In the genomic region with DNA sequence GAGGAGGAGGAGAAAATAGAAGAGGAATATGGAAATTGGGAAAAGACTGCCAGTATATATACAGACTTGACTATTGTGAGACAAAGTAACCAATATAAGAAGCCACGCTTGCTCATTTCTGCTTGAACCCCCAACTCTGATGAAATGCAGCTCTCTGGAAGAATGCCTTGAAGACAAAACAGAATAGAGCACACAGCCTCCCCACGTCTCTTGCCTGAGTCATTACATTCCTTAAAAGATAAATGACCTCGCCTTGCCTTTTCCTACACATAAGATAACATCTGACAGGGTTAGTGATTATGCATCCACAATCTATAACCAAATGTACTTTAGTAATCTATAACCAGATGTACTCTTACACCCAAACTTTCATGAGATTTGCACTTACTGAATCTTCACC, we compare ENCODE assay signal across 24 cellular contexts.
DNase-seq lines count a peak whose midpoint lies in the region; ATAC-seq and TF ChIP-seq lines count a peak whose summit lies in the region.
"Had no signal": no experiment of that assay in that cellular context is flagged by ENCODE, and none has a peak within 500 bp of the region (broad histone marks: within the 10 kb centered on the region; RNA-seq: fewer than 3 reads in every experiment).

No MANE protein-coding gene starts in this region.

- H3K9me3 Mint-ChIP-seq in Caco-2 (ENCODE audit: unreplicated experiment) (no peaks in the 10 kb centered on the region), neural progenitor cell (no peaks in the 10 kb centered on the region), chondrocyte (ENCODE audit: low read depth) (no peaks in the 10 kb centered on the region)
- no peaks in the 10 kb centered on the region for H3K9me3 Mint-ChIP-seq in natural killer cell treated with Interleukin-12 subunit alpha and Interleukin-12 subunit beta and Interleukin-15 and Interleukin-18, amount 100 ng/mL, for 72 hours
- H3K9me3 Mint-ChIP-seq: H9 had no signal

- H3K4me3 Mint-ChIP-seq in Caco-2 (ENCODE audit: unreplicated experiment) (peak overlapping the region; percentile 40), neural progenitor cell (no peak overlapping the region), chondrocyte (ENCODE audit: unreplicated experiment) (no peak overlapping the region)
- H3K4me3 Mint-ChIP-seq in natural killer cell treated with Interleukin-12 subunit alpha and Interleukin-12 subunit beta and Interleukin-15 and Interleukin-18, amount 100 ng/mL, for 72 hours = no peak overlapping the region
- H3K4me3 Mint-ChIP-seq: activated CD8-positive, alpha-beta T cell treated with anti-CD3 and anti-CD28 coated beads, Interleukin-2, amount 10 ng/mL, durations not matched to agents 7 days and 5 days; H9 had no signal

- H3K27me3 ChIP-seq in Caco-2 (replicated peaks; ENCODE audit: control insufficient read depth, insufficient read depth, low read length) = no peaks in the 10 kb centered on the region
- no peaks in the 10 kb centered on the region for H3K27me3 ChIP-seq in neural progenitor cell
- H3K27me3 ChIP-seq: right lobe of liver, vagina had no signal

- H3K79me2 ChIP-seq in neural progenitor cell (ENCODE audit: low read depth) = no peaks in the 10 kb centered on the region

- H3K27ac Mint-ChIP-seq in Caco-2 (ENCODE audit: unreplicated experiment) = peak overlapping the region; percentile 89
- H3K27ac Mint-ChIP-seq in neural progenitor cell = no peak overlapping the region
- no peak overlapping the region for H3K27ac Mint-ChIP-seq in natural killer cell treated with Interleukin-12 subunit alpha and Interleukin-12 subunit beta and Interleukin-15 and Interleukin-18, amount 100 ng/mL, for 72 hours
- no peak overlapping the region for H3K27ac Mint-ChIP-seq in chondrocyte (ENCODE audit: unreplicated experiment)
- H3K27ac Mint-ChIP-seq: activated CD8-positive, alpha-beta T cell treated with anti-CD3 and anti-CD28 coated beads, Interleukin-2, amount 10 ng/mL, durations not matched to agents 7 days and 5 days; H9 had no signal

- intact Hi-C loops in Caco-2 (cut with micrococcal nuclease; ENCODE audit: unreplicated experiment) = loop anchor here (1.0 kb wide), 1 partner anchor 9 kb away; no protein-coding TSS in a partner anchor

- H3K36me3 Mint-ChIP-seq in Caco-2 (ENCODE audit: insufficient read depth, unreplicated experiment) = peaks cover 5% of the 10 kb centered on the region
- H3K36me3 Mint-ChIP-seq in neural progenitor cell = no peaks in the 10 kb centered on the region
- H3K36me3 Mint-ChIP-seq in natural killer cell treated with Interleukin-12 subunit alpha and Interleukin-12 subunit beta and Interleukin-15 and Interleukin-18, amount 100 ng/mL, for 72 hours = no peaks in the 10 kb centered on the region
- no peaks in the 10 kb centered on the region for H3K36me3 Mint-ChIP-seq in chondrocyte (ENCODE audit: low read depth)

- H3K4me3 ChIP-seq in Caco-2 (ENCODE audit: low read depth, low read length) = no peak overlapping the region
- H3K4me3 ChIP-seq in fibroblast of villous mesenchyme (ENCODE audit: low read depth, low read length) = no peak overlapping the region
- no peak overlapping the region for H3K4me3 ChIP-seq in neural progenitor cell
- H3K4me3 ChIP-seq: esophagus muscularis mucosa, heart right ventricle, lower lobe of right lung, pancreas, right lobe of liver, vagina had no signal

- H3K36me3 ChIP-seq in Caco-2 (ENCODE audit: control insufficient read depth, insufficient read depth, low read length) (no peaks in the 10 kb centered on the region), neural progenitor cell (no peaks in the 10 kb centered on the region)
- H3K36me3 ChIP-seq: esophagus muscularis mucosa, heart right ventricle, lower lobe of right lung, pancreas, right lobe of liver, vagina had no signal

- H4K20me1 ChIP-seq in neural progenitor cell (ENCODE audit: low read depth) = no peaks in the 10 kb centered on the region

- POLR2A ChIA-PET in Caco-2 (lab: Charles Lee) = interaction anchor here (0.6 to 1.5 kb wide), 2 partner anchors 9 to 441 kb away, joined by 5 to 8 read pairs; no protein-coding TSS in a partner anchor

- peak; percentile 55 to 60 for DNase-seq in Caco-2
- DNase-seq in NCI-H226 = peak; percentile 75
- DNase-seq in fibroblast of villous mesenchyme (ENCODE audit: low read depth) = peak; percentile 44
- no peak for DNase-seq in neural progenitor cell (ENCODE audit: low spot score)
- no peak for DNase-seq in natural killer cell treated with Interleukin-12 subunit alpha and Interleukin-12 subunit beta and Interleukin-15 and Interleukin-18, amount 100 ng/mL, for 72 hours (ENCODE audit: low spot score)
- no peak for DNase-seq in chondrocyte (ENCODE audit: low spot score)
- DNase-seq: activated CD4-positive, CD25-positive, alpha-beta regulatory T cell; activated CD8-positive, alpha-beta T cell treated with anti-CD3 and anti-CD28 coated beads, Interleukin-2, amount 10 ng/mL, durations not matched to agents 7 days and 5 days; activated naive CD4-positive, alpha-beta T cell; activated T-cell treated with anti-CD3 and anti-CD28 coated beads, Interleukin-2, amount 50 U/mL, for 1 hour; amygdala; DMS 273 treated with DMSO at 0.1 percent for 48 hours; effector CD8-positive, alpha-beta T cell; H9; heart right ventricle; lower lobe of right lung; NCI-H1417 treated with DMSO at 0.1 percent for 48 hours; pancreas; right lobe of liver; T1000 had no signal

- no peaks in the 10 kb centered on the region for H3K27me3 Mint-ChIP-seq in Caco-2 (ENCODE audit: insufficient read depth, unreplicated experiment)
- peaks cover 4% of the 10 kb centered on the region for H3K27me3 Mint-ChIP-seq in neural progenitor cell (ENCODE audit: insufficient read depth, low read depth)
- peaks cover 6 to 18% of the 10 kb centered on the region in 2 donors for H3K27me3 Mint-ChIP-seq in natural killer cell treated with Interleukin-12 subunit alpha and Interleukin-12 subunit beta and Interleukin-15 and Interleukin-18, amount 100 ng/mL, for 72 hours
- H3K27me3 Mint-ChIP-seq in chondrocyte (ENCODE audit: low read depth) = peaks cover 8% of the 10 kb centered on the region

- CTCF ChIA-PET in Caco-2 (lab: Charles Lee) = interaction anchor here (0.6 to 0.7 kb wide), 2 partner anchors 112 to 179 kb away, joined by 4 to 7 read pairs; no protein-coding TSS in a partner anchor

- H3K4me1 Mint-ChIP-seq in Caco-2 (ENCODE audit: low read depth, unreplicated experiment) = peaks cover 50% of the 10 kb centered on the region
- peaks cover 40% of the 10 kb centered on the region for H3K4me1 Mint-ChIP-seq in neural progenitor cell
- no peaks in the 10 kb centered on the region for H3K4me1 Mint-ChIP-seq in natural killer cell treated with Interleukin-12 subunit alpha and Interleukin-12 subunit beta and Interleukin-15 and Interleukin-18, amount 100 ng/mL, for 72 hours (ENCODE audit: low read depth in 2 of 2)
- peaks cover 8% of the 10 kb centered on the region for H3K4me1 Mint-ChIP-seq in chondrocyte (ENCODE audit: low read depth)

- H3K27ac ChIP-seq in neural progenitor cell = no peak overlapping the region
- H3K27ac ChIP-seq: esophagus muscularis mucosa, heart right ventricle, lower lobe of right lung, pancreas, right lobe of liver, vagina had no signal

- no peak for ATAC-seq in HG02973 (IDR thresholded peaks at IDR 0.05; ENCODE audit: unreplicated experiment)
- ATAC-seq in GM21381 (IDR thresholded peaks at IDR 0.05; ENCODE audit: unreplicated experiment) = no peak
- no peak for ATAC-seq in natural killer cell treated with Interleukin-12 subunit alpha and Interleukin-12 subunit beta and Interleukin-15 and Interleukin-18, amount 100 ng/mL, for 72 hours
- ATAC-seq: activated CD8-positive, alpha-beta T cell treated with anti-CD3 and anti-CD28 coated beads, Interleukin-2, amount 10 ng/mL, durations not matched to agents 7 days and 5 days; heart right ventricle; lower lobe of right lung; pancreas; right lobe of liver had no signal

- peak overlapping the region; percentile 2 for H2AFZ ChIP-seq in neural progenitor cell (replicated peaks)

- no peaks in the 10 kb centered on the region for H3F3A ChIP-seq in neural progenitor cell (ENCODE audit: low read depth)

- H3K4me1 ChIP-seq in Caco-2 (peaks cover 58% of the 10 kb centered on the region), neural progenitor cell (peaks cover 14% of the 10 kb centered on the region)
- H3K4me1 ChIP-seq: esophagus muscularis mucosa, heart right ventricle, lower lobe of right lung, pancreas, right lobe of liver, vagina had no signal

- TF ChIP-seq CTCF in Caco-2 (IDR thresholded peaks at IDR 0.05; ENCODE audit: insufficient read depth in 1 of 2, low read depth in 1 of 2, low read length in 1 of 2, severe bottlenecking in 1 of 2, unreplicated experiment in 1 of 2) (no peak), fibroblast of villous mesenchyme (IDR thresholded peaks at IDR 0.05; ENCODE audit: insufficient read depth, low read depth, low read length) (no peak), neural progenitor cell (IDR thresholded peaks at IDR 0.05) (no peak), chondrocyte (IDR thresholded peaks at IDR 0.05) (no peak)

- no TSS peak for BruUV-seq in Caco-2 (replicated peaks; lab: Mats Ljungman, UMichigan)

- H3K9ac ChIP-seq in neural progenitor cell = no peak overlapping the region

- H3K4me2 ChIP-seq in neural progenitor cell = no peak overlapping the region

- H3K9me3 ChIP-seq in Caco-2 = no peaks in the 10 kb centered on the region
- no peaks in the 10 kb centered on the region for H3K9me3 ChIP-seq in neural progenitor cell (ENCODE audit: low read depth)
- H3K9me3 ChIP-seq: esophagus muscularis mucosa, heart right ventricle, lower lobe of right lung, pancreas, right lobe of liver, vagina had no signal

Comparison
In these comparisons a context has a peak if more than half of its experiments do, and no peak if none do; other contexts are left out.
1. DNase-seq: peak in Caco-2 (2 of 2), NCI-H226 (single experiment) and fibroblast of villous mesenchyme (single experiment); none in neural progenitor cell (single experiment), natural killer cell treated with Interleukin-12 subunit alpha and Interleukin-12 subunit beta and Interleukin-15 and Interleukin-18, amount 100 ng/mL, for 72 hours (single experiment) and chondrocyte (single experiment).